19 cellular contexts compared by ENCODE assay signal in genomic region chr3:179174316-179174715, GRCh38. TPM values are rescaled to one million over a fixed set of nuclear protein-coding genes. Genes with fewer than 3 reads are reported as not detected.
DNase-seq lines count a peak whose midpoint lies in the region; ATAC-seq and TF ChIP-seq lines count a peak whose summit lies in the region.
"Had no signal": no experiment of that assay in that cellular context is flagged by ENCODE, and none has a peak within 500 bp of the region (broad histone marks: within the 10 kb centered on the region; RNA-seq: fewer than 3 reads in every experiment).

No MANE protein-coding gene starts in this region.

- H3K27ac ChIP-seq in hepatocyte (no peak overlapping the region), testis (no peak overlapping the region)
- H3K27ac ChIP-seq: esophagus squamous epithelium had no signal

- H3K27me3 Mint-ChIP-seq in activated B cell treated with CpG ODN at 0.5 μM for 24 hours (no peaks in the 10 kb centered on the region), mesothelial cell of epicardium (ENCODE audit: low read depth) (no peaks in the 10 kb centered on the region)
- H3K27me3 Mint-ChIP-seq: activated naive CD4-positive, alpha-beta T cell treated with anti-CD3 and anti-CD28 coated beads, Interleukin-2, amount 50 U/mL, for 24 hours; IgD-negative memory B cell had no signal

- intact Hi-C loops in activated B cell treated with CpG ODN at 0.5 μM for 24 hours (cut with micrococcal nuclease), result no loop called here
- intact Hi-C loops in testis (cut with DNase I; ENCODE audit: low total_unique reads), result no loop called here

- DNase-seq in activated B cell treated with CpG ODN at 0.5 μM for 24 hours (no peak), hepatocyte (ENCODE audit: low spot score) (no peak), testis (no peak), mesothelial cell of epicardium (ENCODE audit: low spot score in 2 of 2, unreplicated experiment in 2 of 2) (no peak)
- DNase-seq: activated CD4-positive, alpha-beta T cell treated with anti-CD3 and anti-CD28 coated beads for 48 hours; esophagus squamous epithelium; H9; heart left ventricle; NCI-H2171; nucleus accumbens; sigmoid colon; stimulated activated CD4-positive, alpha-beta T cell treated with anti-CD3 and anti-CD28 coated beads, Interleukin-4, amount 100 ng/mL, for 1 hour; T1000 had no signal

- H3K36me3 ChIP-seq in hepatocyte (replicated peaks; ENCODE audit: insufficient read depth, low read depth) (no peaks in the 10 kb centered on the region), testis (ENCODE audit: low read depth, missing control alignments) (no peaks in the 10 kb centered on the region)
- H3K36me3 ChIP-seq: esophagus squamous epithelium, heart left ventricle, sigmoid colon had no signal

- CTCF ChIA-PET in activated B cell treated with CpG ODN at 0.5 μM for 24 hours (lab: Charles Lee), result interaction anchor here (1.6 kb wide), 1 partner anchor 15 kb away, joined by 4 read pairs; no protein-coding TSS in a partner anchor

- H3K27ac Mint-ChIP-seq in activated B cell treated with CpG ODN at 0.5 μM for 24 hours (peak overlapping the region; percentile 31), mesothelial cell of epicardium (no peak overlapping the region)
- H3K27ac Mint-ChIP-seq: H9, IgD-negative memory B cell had no signal

- ATAC-seq in GM18511 (IDR thresholded peaks at IDR 0.05; ENCODE audit: unreplicated experiment) (peak; percentile 85), GM21390 (IDR thresholded peaks at IDR 0.05; ENCODE audit: unreplicated experiment) (peak; percentile 85), HG02885 (IDR thresholded peaks at IDR 0.05; ENCODE audit: poor library complexity, unreplicated experiment) (peak; percentile 78), activated B cell treated with CpG ODN at 0.5 μM for 24 hours (ENCODE audit: low read depth) (peak; percentile 60), HG03159 (IDR thresholded peaks at IDR 0.05; ENCODE audit: unreplicated experiment) (no peak)
- ATAC-seq: heart left ventricle had no signal

- H3K4me3 Mint-ChIP-seq in activated B cell treated with CpG ODN at 0.5 μM for 24 hours (peak overlapping the region; percentile 48), mesothelial cell of epicardium (no peak overlapping the region)
- H3K4me3 Mint-ChIP-seq: activated naive CD4-positive, alpha-beta T cell treated with anti-CD3 and anti-CD28 coated beads, Interleukin-2, amount 50 U/mL, for 24 hours; H9 had no signal

- H3K9me3 Mint-ChIP-seq in activated B cell treated with CpG ODN at 0.5 μM for 24 hours (peaks cover 4% of the 10 kb centered on the region), mesothelial cell of epicardium (peaks cover 29% of the 10 kb centered on the region)

- H3K36me3 Mint-ChIP-seq in activated B cell treated with CpG ODN at 0.5 μM for 24 hours (ENCODE audit: low read depth), result peaks cover 4% of the 10 kb centered on the region
- H3K36me3 Mint-ChIP-seq in mesothelial cell of epicardium, result peaks cover 15% of the 10 kb centered on the region

- H3K27me3 ChIP-seq in hepatocyte (no peaks in the 10 kb centered on the region), testis (no peaks in the 10 kb centered on the region)
- H3K27me3 ChIP-seq: esophagus squamous epithelium, heart left ventricle, sigmoid colon had no signal

- H3K4me3 ChIP-seq in hepatocyte, result no peak overlapping the region
- H3K4me3 ChIP-seq in testis, result no peak overlapping the region
- H3K4me3 ChIP-seq: esophagus squamous epithelium, heart left ventricle, sigmoid colon had no signal

- POLR2A ChIA-PET in activated B cell treated with CpG ODN at 0.5 μM for 24 hours (lab: Charles Lee), result interaction anchor here (0.7 to 2.0 kb wide), 2 partner anchors 10 to 26 kb away, joined by 4 to 21 read pairs; partner anchors contain the start of gene PIK3CA

- H3K4me2 ChIP-seq in hepatocyte, result no peak overlapping the region

- no peak for TF ChIP-seq POLR2A in testis (IDR thresholded peaks at IDR 0.05)

- H3K9me3 ChIP-seq in hepatocyte (ENCODE audit: low read depth) (no peaks in the 10 kb centered on the region), testis (no peaks in the 10 kb centered on the region)
- H3K9me3 ChIP-seq: sigmoid colon had no signal

- peaks cover 4% of the 10 kb centered on the region for H4K20me1 ChIP-seq in hepatocyte (ENCODE audit: insufficient read depth, poor library complexity, severe bottlenecking)

- H3K4me1 Mint-ChIP-seq in activated B cell treated with CpG ODN at 0.5 μM for 24 hours (peaks cover 57% of the 10 kb centered on the region), mesothelial cell of epicardium (peaks cover 8% of the 10 kb centered on the region)

- WGBS in hepatocyte (ENCODE audit: low lambda C conversion rate, missing lambda C conversion rate), result 89% methylated on average over 3 of the region's 3 CpGs
- 93 to 96% methylated on average over 3 of the region's 3 CpGs for WGBS in testis, 2 donors

- no peak overlapping the region for H2AFZ ChIP-seq in hepatocyte

- peaks cover 92% of the 10 kb centered on the region for H3K79me2 ChIP-seq in hepatocyte

- TF ChIP-seq CTCF in activated B cell treated with CpG ODN at 0.5 μM for 24 hours (IDR thresholded peaks at IDR 0.05) (no peak), hepatocyte (IDR thresholded peaks at IDR 0.05; ENCODE audit: poor library complexity) (no peak), testis (IDR thresholded peaks at IDR 0.05) (no peak), mesothelial cell of epicardium (IDR thresholded peaks at IDR 0.05; ENCODE audit: unreplicated experiment) (no peak)

- H3K9me2 ChIP-seq in hepatocyte (replicated peaks; ENCODE audit: insufficient read depth), result no peaks in the 10 kb centered on the region

- no peaks in the 10 kb centered on the region for H3K4me1 ChIP-seq in hepatocyte (ENCODE audit: insufficient read depth)
- H3K4me1 ChIP-seq in testis, result peaks cover 8% of the 10 kb centered on the region

RNA-seq across cellular contexts. Expression of gene PIK3CA, which starts 26.2 kb away (rescaled TPM):
- total RNA-seq in activated B cell treated with CpG ODN at 0.5 μM for 24 hours, result 32.6 and 40.5 TPM in 2 replicates
- 21.0 and 30.1 TPM in 2 replicates for total RNA-seq in hepatocyte
- 5.9 and 7.9 TPM in 2 replicates for polyA plus RNA-seq in hepatocyte
- 10 to 100 TPM; 20.8 to 27.1 TPM for total RNA-seq in testis
- 11.2 TPM for polyA plus RNA-seq in testis (ENCODE audit: insufficient read depth, low read depth, low replicate concordance)
- total RNA-seq in mesothelial cell of epicardium, result 20.4 to 23.0 TPM (median 22.4 TPM) in 3 replicates
